In the genomic region with DNA sequence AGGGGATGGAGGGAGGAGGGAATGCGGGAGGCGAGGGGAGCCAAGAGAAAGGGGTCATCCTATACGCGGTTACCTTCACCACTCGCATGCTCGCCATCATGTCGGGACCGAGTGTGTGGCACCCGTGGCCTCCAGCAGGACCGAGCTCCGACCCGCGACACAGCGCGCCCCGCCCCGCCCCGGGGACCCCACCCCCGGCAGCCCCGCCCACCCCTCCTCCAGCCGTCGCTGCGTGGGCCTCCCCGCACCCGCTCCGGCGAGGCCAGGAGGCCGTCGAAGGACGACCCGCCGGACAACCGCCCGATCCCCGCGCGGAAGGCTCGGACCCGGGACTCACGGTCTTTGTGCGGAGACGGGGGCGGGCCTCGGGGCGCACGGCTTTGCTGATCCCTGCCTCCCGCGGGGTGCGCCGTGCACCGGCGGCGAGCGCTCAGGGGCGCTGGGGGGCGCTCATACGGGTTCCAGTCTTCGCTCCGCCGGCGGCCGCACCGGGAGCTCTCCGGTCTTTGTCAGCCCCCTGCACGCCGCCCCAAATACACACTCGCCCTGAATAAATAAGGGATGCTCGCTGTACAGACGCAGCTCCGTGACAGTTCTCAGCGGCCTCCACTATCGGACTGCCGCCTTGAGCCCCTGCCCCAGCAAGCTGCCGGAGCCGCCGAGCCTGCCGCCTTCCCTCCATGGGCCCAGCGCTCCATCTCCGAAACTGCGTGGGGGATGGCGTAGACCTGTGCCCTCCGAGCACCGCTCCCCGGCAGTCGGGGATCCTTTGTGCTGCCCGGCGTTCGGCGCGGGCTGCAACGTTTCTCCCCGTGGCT, we compare ENCODE assay signal across 8 cellular contexts. TPM values are rescaled to one million over a fixed set of nuclear protein-coding genes. Genes with fewer than 3 reads are reported as not detected.
DNase-seq lines count a peak whose midpoint lies in the region; ATAC-seq, FAIRE-seq and TF ChIP-seq lines count a peak whose summit lies in the region.

A gene (minus strand): TSS at position 161 of the 818 bp plus-strand sequence. CDS start 61 bp downstream, at position 100.

- H3K9me3 ChIP-seq in kidney (ENCODE audit: control insufficient read depth in 1 of 2, low read length in 2 of 2) = no peaks in the 10 kb centered on the region

- peak; percentile 76 to 78 for ATAC-seq in activated CD4-positive, CD25-positive, alpha-beta regulatory T cell treated with anti-CD3 and anti-CD28 coated beads, Interleukin-2, amount 50 U/mL, for 24 hours

- H3K9ac ChIP-seq in kidney (ENCODE audit: low read length in 2 of 2) = peak within 1 kb of the TSS; percentile 72 to 80

- no peak for FAIRE-seq in kidney (lab: Jason Lieb, UNC)

- peak within 1 kb of the TSS; percentile 77 to 88 for H3K27ac ChIP-seq in kidney (ENCODE audit: low read depth in 2 of 2, low read length in 2 of 2)

- DNase-seq in HFF-Myc (ENCODE audit: extremely low read depth, low read depth) (no peak), NCI-H1092 (lab: John Stamatoyannopoulos, UW) (peak; percentile 76), cerebellar cortex (ENCODE audit: low spot score) (peak; percentile 45), kidney (peak; percentile 91), kidney glomerular epithelial cell (lab: John Stamatoyannopoulos, UW) (no peak)
- DNase-seq in stimulated activated CD4-positive, alpha-beta T cell treated with anti-CD3 and anti-CD28 coated beads, Interleukin-15, amount 100 ng/mL, for 24 hours = peak; percentile 77

- peaks cover 0 to 12% of the 10 kb centered on the region in 2 donors for H3K4me1 ChIP-seq in kidney (ENCODE audit: control insufficient read depth in 1 of 2, insufficient read depth in 1 of 2, low read depth in 1 of 2, low read length in 2 of 2)

- TF ChIP-seq CTCF in HFF-Myc (IDR thresholded peaks at IDR 0.05; ENCODE audit: low read depth, low read length, missing control alignments) (no peak), kidney (IDR thresholded peaks at IDR 0.05; ENCODE audit: borderline replicate concordance, extremely low read depth, insufficient read depth) (no peak)

- H3K4me3 ChIP-seq in HFF-Myc (replicated peaks; ENCODE audit: low read depth, low read length) = peak within 1 kb of the TSS; percentile 69
- peak within 1 kb of the TSS; percentile 85 to 94 for H3K4me3 ChIP-seq in kidney (ENCODE audit: low read length in 2 of 2)

- H3K36me3 ChIP-seq in kidney (ENCODE audit: control insufficient read depth in 1 of 2, insufficient read depth in 2 of 2, low read length in 2 of 2) = no peaks in the 10 kb centered on the region

- TF ChIP-seq POLR2A in GM15510 (IDR thresholded peaks at IDR 0.05; ENCODE audit: borderline replicate concordance, extremely low read depth, insufficient read length) = peak; percentile 63

- intact Hi-C loops in kidney (cut with DNase I) = no loop called here

RNA-seq across cellular contexts. Expression of the gene that starts here (rescaled TPM):
- 71.4 TPM for total RNA-seq in kidney
- polyA plus RNA-seq in kidney (ENCODE audit: insufficient read depth, low read depth, low replicate concordance) = 73.9 TPM

Comparison
In these comparisons a context has a peak if more than half of its experiments do, and no peak if none do; other contexts are left out.
1. DNase-seq: peak in NCI-H1092 (single experiment), cerebellar cortex (single experiment), kidney (single experiment) and stimulated activated CD4-positive, alpha-beta T cell treated with anti-CD3 and anti-CD28 coated beads, Interleukin-15, amount 100 ng/mL, for 24 hours (single experiment); none in HFF-Myc (single experiment) and kidney glomerular epithelial cell (single experiment).